In genomic region chr17:61135782-61136181, GRCh38 we compare ENCODE assay signal across 24 cellular contexts.
DNase-seq lines count a peak whose midpoint lies in the region; ATAC-seq, FAIRE-seq and TF ChIP-seq lines count a peak whose summit lies in the region.
"Had no signal": no experiment of that assay in that cellular context is flagged by ENCODE, and none has a peak within 500 bp of the region (broad histone marks: within the 10 kb centered on the region; RNA-seq: fewer than 3 reads in every experiment).

No MANE protein-coding gene starts in this region.

- H3K36me3 ChIP-seq in CD8-positive, alpha-beta T cell (ENCODE audit: insufficient read depth, low read length), result no peaks in the 10 kb centered on the region
- H3K36me3 ChIP-seq: ovary had no signal

- no peak for TF ChIP-seq CTCF in CD8-positive, alpha-beta T cell (IDR thresholded peaks at IDR 0.05)
- TF ChIP-seq CTCF in WI38 (IDR thresholded peaks at IDR 0.05; ENCODE audit: low read depth, low read length), result no peak

- CTCF ChIA-PET in CD8-positive, alpha-beta T cell (lab: Charles Lee), result no interaction called here

- intact Hi-C loops in CD8-positive, alpha-beta T cell (cut with DNase I, micrococcal nuclease), result loop anchor here in 1 of 2 experiments (5.0 kb wide), 1 partner anchor 87 kb away; no protein-coding TSS in a partner anchor

- POLR2A ChIA-PET in CD8-positive, alpha-beta T cell (lab: Charles Lee), result interaction anchor here (0.6 to 1.1 kb wide), 2 partner anchors 12 to 1447 kb away, joined by 3 read pairs; no protein-coding TSS in a partner anchor

- peak overlapping the region; percentile 17 for H3K4me3 Mint-ChIP-seq in CD8-positive, alpha-beta T cell
- H3K4me3 Mint-ChIP-seq: activated CD4-positive, alpha-beta T cell treated with anti-CD3 and anti-CD28 coated beads, Interleukin-2, amount 10 ng/mL, durations not matched to agents 7 days and 5 days; central memory CD8-positive, alpha-beta T cell had no signal

- no peak overlapping the region for H3K4me3 ChIP-seq in CD8-positive, alpha-beta T cell (ENCODE audit: low read depth, low read length)
- peak overlapping the region; percentile 40 for H3K4me3 ChIP-seq in WI38 (ENCODE audit: low read depth, low read length)
- H3K4me3 ChIP-seq: ovary had no signal

- FAIRE-seq in H54 (lab: Jason Lieb, UNC), result no peak
- FAIRE-seq: small intestine had no signal

- H3K4me1 Mint-ChIP-seq in CD8-positive, alpha-beta T cell (ENCODE audit: low read depth), result peaks cover 42% of the 10 kb centered on the region

- ATAC-seq in CD8-positive, alpha-beta T cell, result no peak
- ATAC-seq in GM18498 (IDR thresholded peaks at IDR 0.05; ENCODE audit: unreplicated experiment), result no peak
- ATAC-seq in GM21528 (IDR thresholded peaks at IDR 0.05; ENCODE audit: low FRiP score, unreplicated experiment), result no peak
- ATAC-seq: left lobe of liver; stimulated activated naive CD8-positive, alpha-beta T cell treated with anti-CD3 and anti-CD28 coated beads, Interleukin-15, amount 100 ng/mL, for 72 hours had no signal

- H3K27ac ChIP-seq in CD8-positive, alpha-beta T cell (ENCODE audit: low read depth, low read length), result no peak overlapping the region
- H3K27ac ChIP-seq: ovary had no signal

- no peaks in the 10 kb centered on the region for H3K9me3 ChIP-seq in CD8-positive, alpha-beta T cell (ENCODE audit: low read length)
- H3K9me3 ChIP-seq: ovary had no signal

- no peaks in the 10 kb centered on the region for H3K27me3 Mint-ChIP-seq in CD8-positive, alpha-beta T cell (ENCODE audit: low read depth)
- H3K27me3 Mint-ChIP-seq: activated CD4-positive, alpha-beta T cell treated with anti-CD3 and anti-CD28 coated beads, Interleukin-2, amount 10 ng/mL, durations not matched to agents 7 days and 5 days; central memory CD8-positive, alpha-beta T cell; stimulated activated naive CD8-positive, alpha-beta T cell treated with anti-CD3 and anti-CD28 coated beads, Interleukin-15, amount 100 ng/mL, for 72 hours had no signal

- no peak overlapping the region for H3K27ac Mint-ChIP-seq in CD8-positive, alpha-beta T cell
- H3K27ac Mint-ChIP-seq: stimulated activated naive CD8-positive, alpha-beta T cell treated with anti-CD3 and anti-CD28 coated beads, Interleukin-15, amount 100 ng/mL, for 72 hours had no signal

- no peak for TF ChIP-seq POLR2A in H54 (IDR thresholded peaks at IDR 0.05; ENCODE audit: low read depth, low read length)

- H3K36me3 Mint-ChIP-seq in CD8-positive, alpha-beta T cell, result no peaks in the 10 kb centered on the region

- H3K4me1 ChIP-seq in CD8-positive, alpha-beta T cell (ENCODE audit: insufficient read depth, low read length), result peaks cover 23% of the 10 kb centered on the region

- H3K27me3 ChIP-seq in CD8-positive, alpha-beta T cell (ENCODE audit: insufficient read depth, low read length), result no peaks in the 10 kb centered on the region
- H3K27me3 ChIP-seq: ovary had no signal

- DNase-seq in CD8-positive, alpha-beta T cell, result no peak
- DNase-seq in left kidney (ENCODE audit: low read depth, low spot score), result peak; percentile 43
- DNase-seq in retina, result peak; percentile 60
- DNase-seq in H54 (ENCODE audit: insufficient read length, low spot score), result no peak
- DNase-seq in central memory CD4-positive, alpha-beta T cell, result no peak
- DNase-seq: activated CD4-positive, alpha-beta T cell treated with anti-CD3 and anti-CD28 coated beads, Interleukin-2, amount 10 ng/mL, durations not matched to agents 7 days and 5 days; activated effector memory CD4-positive, alpha-beta T cell treated with Interleukin-2 at 50 U/mL for 16 hours; DND-41; erythroblast; NCI-H1048; NCI-H2029; NCI-H226; NCI-H82; OCI-M1; ovary; SHP77 treated with DMSO at 0.1 percent for 48 hours; small intestine; stimulated activated CD4-positive, alpha-beta T cell treated with anti-CD3 and anti-CD28 coated beads, Interleukin-4, amount 100 ng/mL, for 24 hours; stimulated activated naive CD8-positive, alpha-beta T cell treated with anti-CD3 and anti-CD28 coated beads, Interleukin-15, amount 100 ng/mL, for 72 hours had no signal

- no peaks in the 10 kb centered on the region for H3K9me3 Mint-ChIP-seq in CD8-positive, alpha-beta T cell
- H3K9me3 Mint-ChIP-seq: activated CD4-positive, alpha-beta T cell treated with anti-CD3 and anti-CD28 coated beads, Interleukin-2, amount 10 ng/mL, durations not matched to agents 7 days and 5 days; central memory CD8-positive, alpha-beta T cell; stimulated activated naive CD8-positive, alpha-beta T cell treated with anti-CD3 and anti-CD28 coated beads, Interleukin-15, amount 100 ng/mL, for 72 hours had no signal

Comparison
In these comparisons a context has a peak if more than half of its experiments do, and no peak if none do; other contexts are left out.
1. DNase-seq: peak in left kidney (single experiment) and retina (single experiment); none in CD8-positive, alpha-beta T cell (0 of 7), H54 (single experiment) and central memory CD4-positive, alpha-beta T cell (single experiment).